In the genomic region with DNA sequence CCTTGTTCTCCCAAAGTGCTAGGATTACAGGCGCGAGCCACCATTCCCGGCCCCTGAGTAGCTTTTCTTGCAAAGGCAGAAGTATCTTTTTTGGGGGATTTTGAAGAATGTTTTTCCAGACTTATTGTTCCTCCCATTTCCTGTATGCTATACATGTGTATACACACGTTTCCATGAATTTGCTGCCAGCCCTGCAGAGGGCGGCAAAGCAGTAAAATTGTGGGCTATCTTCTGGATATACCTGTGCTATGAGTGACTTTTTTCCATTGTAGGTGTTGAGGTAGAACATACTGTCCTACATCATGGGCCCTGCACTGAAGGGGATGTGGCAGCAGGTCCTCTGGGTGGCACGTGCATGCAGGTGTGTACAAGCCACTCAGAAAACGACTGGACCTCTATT, we compare ENCODE assay signal across 12 cellular contexts. TPM values are rescaled to one million over a fixed set of nuclear protein-coding genes. Genes with fewer than 3 reads are reported as not detected.
DNase-seq lines count a peak whose midpoint lies in the region; ATAC-seq, FAIRE-seq and TF ChIP-seq lines count a peak whose summit lies in the region.
"Had no signal": no experiment of that assay in that cellular context is flagged by ENCODE, and none has a peak within 500 bp of the region (broad histone marks: within the 10 kb centered on the region; RNA-seq: fewer than 3 reads in every experiment).

No MANE protein-coding gene starts in this region.

- POLR2A ChIA-PET in HCT116 (lab: Charles Lee) = no interaction called here

- intact Hi-C loops in HCT116 (cut with micrococcal nuclease) = loop anchor here (1.0 to 2.0 kb wide), 2 partner anchors 211 to 996 kb away; no protein-coding TSS in a partner anchor

- H3K27ac ChIP-seq in HCT116 (ENCODE audit: low read depth, low read length) = no peak overlapping the region
- H3K27ac ChIP-seq: prostate gland had no signal

- H3K9me2 ChIP-seq in HCT116 (ENCODE audit: insufficient read depth) = no peaks in the 10 kb centered on the region

- no peak overlapping the region for H3K9ac ChIP-seq in HCT116 (ENCODE audit: low read length)

- peak; percentile 61 for TF ChIP-seq RAD21 in HCT116 (IDR thresholded peaks at IDR 0.05; ENCODE audit: low read depth)

- TF ChIP-seq POLR2A in HCT116 (IDR thresholded peaks at IDR 0.05; ENCODE audit: borderline replicate concordance, extremely low read depth, insufficient read depth, insufficient read length) = no peak
- no peak for TF ChIP-seq POLR2A in H54 (IDR thresholded peaks at IDR 0.05; ENCODE audit: low read depth, low read length)

- H3K36me3 ChIP-seq in BE2C = peaks cover 53% of the 10 kb centered on the region
- H3K36me3 ChIP-seq in HCT116 (ENCODE audit: control insufficient read depth in 1 of 2, insufficient read depth in 2 of 2, low read length in 2 of 2) = peaks cover 20 to 30% of the 10 kb centered on the region in 2 experiments; a peak in 3 of 4 replicates

- FAIRE-seq in H54 (lab: Jason Lieb, UNC) = no peak

- H2AFZ ChIP-seq in HCT116 (ENCODE audit: low read depth, low read length, poor library complexity, severe bottlenecking) = no peak overlapping the region

- H4K20me1 ChIP-seq in HCT116 (ENCODE audit: insufficient read depth) = no peaks in the 10 kb centered on the region

- DNase-seq in BE2C (peak; percentile 37), HCT116 (ENCODE audit: low read depth, low spot score) (no peak), SW480 (ENCODE audit: low spot score) (peak; percentile 15), iris pigment epithelial cell (ENCODE audit: low read depth) (peak; percentile 21), H54 (ENCODE audit: insufficient read length, low spot score) (no peak), globus pallidus (ENCODE audit: low spot score) (no peak)
- DNase-seq: activated naive CD8-positive, alpha-beta T cell treated with anti-CD3 and anti-CD28 coated beads for 36 hours; H7; T-helper 2 cell had no signal

- no peaks in the 10 kb centered on the region for H3K27me3 ChIP-seq in BE2C
- no peaks in the 10 kb centered on the region for H3K27me3 ChIP-seq in HCT116 (ENCODE audit: insufficient read depth, low read length)

- peak; percentile 92 for ATAC-seq in HCT116
- no peak for ATAC-seq in HG02759 (IDR thresholded peaks at IDR 0.05; ENCODE audit: unreplicated experiment)
- ATAC-seq in HG03571 (IDR thresholded peaks at IDR 0.05; ENCODE audit: unreplicated experiment) = no peak

- no peaks in the 10 kb centered on the region; the same call in 1 of the 2 replicates for H3K79me2 ChIP-seq in HCT116 (ENCODE audit: insufficient read depth, low read length)

- H3K9me3 ChIP-seq in BE2C (no peaks in the 10 kb centered on the region), HCT116 (ENCODE audit: control insufficient read depth in 1 of 2, insufficient read depth in 1 of 2, low read depth in 1 of 2, low read length in 2 of 2) (no peaks in the 10 kb centered on the region)
- H3K9me3 ChIP-seq: prostate gland had no signal

- no TSS peak for BruUV-seq in HCT116 (replicated peaks; lab: Mats Ljungman, UMichigan)

- no peak overlapping the region for H3K4me3 ChIP-seq in BE2C (ENCODE audit: low read depth, low read length)
- no peak overlapping the region for H3K4me3 ChIP-seq in HCT116 (replicated peaks in 1 of 2; ENCODE audit: low read depth in 1 of 2, low read length in 2 of 2)
- H3K4me3 ChIP-seq: prostate gland had no signal

- H3K4me1 ChIP-seq in BE2C = peaks cover 10% of the 10 kb centered on the region; the same call in 1 of the 2 replicates
- H3K4me1 ChIP-seq in HCT116 (ENCODE audit: control insufficient read depth in 1 of 2, insufficient read depth in 2 of 2, low read length in 2 of 2) = no peaks in the 10 kb centered on the region
- H3K4me1 ChIP-seq: prostate gland had no signal

- no peak overlapping the region for H3K4me2 ChIP-seq in HCT116 (ENCODE audit: low read length)

- RAD21 ChIA-PET in HCT116 (lab: Charles Lee; ENCODE audit: low non-redundant PET in 1 of 2, low total read pairs in 2 of 2, uncharacterized antibody in 2 of 2, unreplicated experiment in 2 of 2) = no interaction called here

- peak; percentile 64 for TF ChIP-seq CTCF in BE2C (IDR thresholded peaks at IDR 0.05; ENCODE audit: low read depth, low read length)
- peak; percentile 47 to 56 (median 49); a peak in 4 of 6 replicates for TF ChIP-seq CTCF in HCT116 (IDR thresholded peaks at IDR 0.05 in 2 of 3, conservative IDR thresholded peaks at IDR 0.05 in 1 of 3; ENCODE audit: borderline replicate concordance in 1 of 3, insufficient read depth in 1 of 3, low read depth in 2 of 3, low read length in 2 of 3)

- CTCF ChIA-PET in HCT116 (lab: Charles Lee) = no interaction called here

TF ChIP-seq in HCT116, 20 proteins besides CTCF, POLR2A, EP300 and RAD21:
- TF ChIP-seq ZNF274 (IDR thresholded peaks at IDR 0.05; ENCODE audit: low read depth, low read length) (no peak), SP1 (IDR thresholded peaks at IDR 0.05; ENCODE audit: low read depth) (no peak), SIN3A (IDR thresholded peaks at IDR 0.05; ENCODE audit: low read depth) (no peak), CEBPB (IDR thresholded peaks at IDR 0.05; ENCODE audit: low read depth) (no peak), JUND (IDR thresholded peaks at IDR 0.05) (no peak), EZH2 (IDR thresholded peaks at IDR 0.05) (no peak), SRF (IDR thresholded peaks at IDR 0.05; ENCODE audit: low read depth) (no peak), ZFX (IDR thresholded peaks at IDR 0.05) (no peak)
- TF ChIP-seq, protein P1, sequence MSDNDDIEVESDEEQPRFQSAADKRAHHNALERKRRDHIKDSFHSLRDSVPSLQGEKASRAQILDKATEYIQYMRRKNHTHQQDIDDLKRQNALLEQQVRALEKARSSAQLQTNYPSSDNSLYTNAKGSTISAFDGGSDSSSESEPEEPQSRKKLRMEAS (IDR thresholded peaks at IDR 0.05) = no peak

RNA-seq across cellular contexts. Expression of gene MED28, which starts 16.9 kb away (rescaled TPM):
- polyA plus RNA-seq in BE2C (2012; ENCODE audit: insufficient read depth, insufficient read length, low read depth) = 38.4 TPM
- total RNA-seq in HCT116 (2021; ENCODE audit: unreplicated experiment) = 48.8 TPM
- polyA plus RNA-seq in HCT116 (2012) = 15.0 and 26.8 TPM in 2 replicates

RNA-seq across cellular contexts. Expression of gene LAP3, which starts 20.5 kb away (rescaled TPM):
- polyA plus RNA-seq in BE2C (2012; ENCODE audit: insufficient read depth, insufficient read length, low read depth) = 70.6 TPM
- 59.9 TPM for total RNA-seq in HCT116 (2021; ENCODE audit: unreplicated experiment)
- 39.8 and 47.2 TPM in 2 replicates for polyA plus RNA-seq in HCT116 (2012)

Comparison
In these comparisons a context has a peak if more than half of its experiments do, and no peak if none do; other contexts are left out.
1. DNase-seq: peak in BE2C (single experiment), SW480 (single experiment) and iris pigment epithelial cell (single experiment); none in HCT116 (single experiment), H54 (single experiment) and globus pallidus (single experiment).